Comparison of ENCODE assay signal across 8 cellular contexts in genomic region chr11:64971421-64972233, GRCh38.
DNase-seq lines count a peak whose midpoint lies in the region; ATAC-seq lines count a peak whose summit lies in the region.

Gene MAJIN, minus strand, starts transcription at chr11:64972108. Its CDS starts 12,703 bp downstream, at chr11:64959405.

- H3K4me1 ChIP-seq in mucosa of stomach (ENCODE audit: control insufficient read depth, insufficient read depth, low read length) = peaks cover 16% of the 10 kb centered on the region

- no peaks in the 10 kb centered on the region for H3K27me3 ChIP-seq in mucosa of stomach (ENCODE audit: control insufficient read depth, insufficient read depth, low read length)

- peak within 1 kb of the TSS; percentile 41 for H3K4me3 ChIP-seq in mucosa of stomach (ENCODE audit: low read length)

- no peaks in the 10 kb centered on the region for H3K9me3 ChIP-seq in mucosa of stomach (ENCODE audit: control insufficient read depth, low read length)

- ATAC-seq in HG02840 (IDR thresholded peaks at IDR 0.05; ENCODE audit: low FRiP score, unreplicated experiment) (peak; percentile 67), GM21423 (IDR thresholded peaks at IDR 0.05; ENCODE audit: unreplicated experiment) (no peak), HG03520 (IDR thresholded peaks at IDR 0.05; ENCODE audit: unreplicated experiment) (no peak), GM19023 (IDR thresholded peaks at IDR 0.05; ENCODE audit: unreplicated experiment) (no peak)

- H3K36me3 ChIP-seq in mucosa of stomach (ENCODE audit: control insufficient read depth, insufficient read depth, low read length) = no peaks in the 10 kb centered on the region

- peak; percentile 97 for DNase-seq in activated CD8-positive, alpha-beta memory T cell treated with anti-CD3 and anti-CD28 coated beads, Interleukin-2, amount 50 U/mL, for 48 hours
- peak; percentile 59 for DNase-seq in epidermal melanocyte (ENCODE audit: insufficient read length, low spot score)
- DNase-seq in stimulated activated CD8-positive, alpha-beta memory T cell treated with anti-CD3 and anti-CD28 coated beads, Interleukin-2, amount 100 ng/mL, for 1 hour (ENCODE audit: low read depth in 2 of 2) = peak; percentile 72 to 86

- H3K9ac ChIP-seq in mucosa of stomach (ENCODE audit: low read length) = peak within 1 kb of the TSS; percentile 37
